Comparison of ENCODE assay signal across 11 cellular contexts in genomic region chr9:120729796-120730195, GRCh38. TPM values are rescaled to one million over a fixed set of nuclear protein-coding genes. Genes with fewer than 3 reads are reported as not detected.
A peak's percentile ranks its signal among the peaks of the same experiment; 100 is the strongest.
DNase-seq lines count a peak whose midpoint lies in the region; ATAC-seq and TF ChIP-seq lines count a peak whose summit lies in the region.
"Had no signal": no experiment of that assay in that cellular context is flagged by ENCODE, and none has a peak within 500 bp of the region (broad histone marks: within the 10 kb centered on the region; RNA-seq: fewer than 3 reads in every experiment).

No MANE protein-coding gene starts in this region.

- ATAC-seq in HG03520 (IDR thresholded peaks at IDR 0.05; ENCODE audit: unreplicated experiment) = no peak
- no peak for ATAC-seq in activated CD8-positive, alpha-beta memory T cell treated with anti-CD3 and anti-CD28 coated beads, Interleukin-2, amount 10 ng/mL, durations not matched to agents 7 days and 5 days

- no peaks in the 10 kb centered on the region for H3K9me2 ChIP-seq in MM.1S (replicated peaks; ENCODE audit: insufficient read depth, low read length)

- H3K79me2 ChIP-seq in MM.1S (ENCODE audit: low read length) = no peaks in the 10 kb centered on the region

- H3K9me3 Mint-ChIP-seq in neural crest cell = no peaks in the 10 kb centered on the region
- H3K9me3 Mint-ChIP-seq in activated CD8-positive, alpha-beta memory T cell treated with anti-CD3 and anti-CD28 coated beads, Interleukin-2, amount 10 ng/mL, durations not matched to agents 7 days and 5 days (ENCODE audit: low read depth) = no peaks in the 10 kb centered on the region
- H3K9me3 Mint-ChIP-seq: naive B cell had no signal

- no peaks in the 10 kb centered on the region for H3K9me3 ChIP-seq in MM.1S (replicated peaks; ENCODE audit: insufficient read depth, low read length)

- no peak overlapping the region for H3K4me3 ChIP-seq in GM12875 (ENCODE audit: low read depth, low read length)
- no peak overlapping the region for H3K4me3 ChIP-seq in MM.1S (ENCODE audit: low read length)
- no peak overlapping the region for H3K4me3 ChIP-seq in brain microvascular endothelial cell (ENCODE audit: low read depth, low read length)
- H3K4me3 ChIP-seq in lower leg skin (ENCODE audit: low read depth, poor library complexity, severe bottlenecking) = no peak overlapping the region

- H3K36me3 Mint-ChIP-seq in neural crest cell (ENCODE audit: low read depth) = no peaks in the 10 kb centered on the region
- no peaks in the 10 kb centered on the region for H3K36me3 Mint-ChIP-seq in activated CD8-positive, alpha-beta memory T cell treated with anti-CD3 and anti-CD28 coated beads, Interleukin-2, amount 10 ng/mL, durations not matched to agents 7 days and 5 days
- H3K36me3 Mint-ChIP-seq: naive B cell had no signal

- H3K27me3 ChIP-seq in MM.1S (replicated peaks; ENCODE audit: insufficient read depth, low read length) (no peaks in the 10 kb centered on the region), brain microvascular endothelial cell (replicated peaks) (no peaks in the 10 kb centered on the region)

- WGBS in lower leg skin, 2 donors = 56 to 58% methylated on average over 5 of the region's 5 CpGs

- no peak overlapping the region for H2AFZ ChIP-seq in MM.1S (ENCODE audit: low read length)

- H3K36me3 ChIP-seq in MM.1S (replicated peaks; ENCODE audit: insufficient read depth, low read length) (no peaks in the 10 kb centered on the region), brain microvascular endothelial cell (replicated peaks) (no peaks in the 10 kb centered on the region)

- H3K27ac ChIP-seq in MM.1S (ENCODE audit: low read length) (no peak overlapping the region), brain microvascular endothelial cell (no peak overlapping the region)

- no peaks in the 10 kb centered on the region for H4K20me1 ChIP-seq in MM.1S (ENCODE audit: insufficient read depth, low read length)

- H3K4me1 Mint-ChIP-seq in neural crest cell = peaks cover 21% of the 10 kb centered on the region
- H3K4me1 Mint-ChIP-seq in activated CD8-positive, alpha-beta memory T cell treated with anti-CD3 and anti-CD28 coated beads, Interleukin-2, amount 10 ng/mL, durations not matched to agents 7 days and 5 days = peaks cover 11% of the 10 kb centered on the region

- TF ChIP-seq CTCF in GM12875 (IDR thresholded peaks at IDR 0.05; ENCODE audit: borderline replicate concordance, insufficient read depth, low read depth, low read length) = peak; percentile 63
- peak; percentile 46 for TF ChIP-seq CTCF in MM.1S (IDR thresholded peaks at IDR 0.05; ENCODE audit: low read length)
- TF ChIP-seq CTCF in brain microvascular endothelial cell (IDR thresholded peaks at IDR 0.05; ENCODE audit: low read depth, low read length, missing control alignments) = peak; percentile 43
- peak; percentile 20 for TF ChIP-seq CTCF in neural crest cell (conservative IDR thresholded peaks at IDR 0.05)
- no peak for TF ChIP-seq CTCF in lower leg skin (IDR thresholded peaks at IDR 0.05)

- TF ChIP-seq POLR2A in lower leg skin (IDR thresholded peaks at IDR 0.05) = no peak

- H3K27me3 Mint-ChIP-seq in neural crest cell (ENCODE audit: low read depth) = no peaks in the 10 kb centered on the region
- no peaks in the 10 kb centered on the region for H3K27me3 Mint-ChIP-seq in activated CD8-positive, alpha-beta memory T cell treated with anti-CD3 and anti-CD28 coated beads, Interleukin-2, amount 10 ng/mL, durations not matched to agents 7 days and 5 days
- H3K27me3 Mint-ChIP-seq: naive B cell had no signal

- H3K4me2 ChIP-seq in MM.1S (ENCODE audit: low read depth, low read length) = peak overlapping the region; percentile 17

- intact Hi-C loops in lower leg skin (cut with DNase I; ENCODE audit: low total_unique reads) = no loop called here

- H3K4me3 Mint-ChIP-seq in neural crest cell = no peak overlapping the region
- no peak overlapping the region for H3K4me3 Mint-ChIP-seq in activated CD8-positive, alpha-beta memory T cell treated with anti-CD3 and anti-CD28 coated beads, Interleukin-2, amount 10 ng/mL, durations not matched to agents 7 days and 5 days
- H3K4me3 Mint-ChIP-seq: naive B cell had no signal

- H3K9ac ChIP-seq in MM.1S (ENCODE audit: low read length) = no peak overlapping the region

- H3F3A ChIP-seq in MM.1S (ENCODE audit: insufficient read depth, low read length) = no peaks in the 10 kb centered on the region

- DNase-seq in MM.1S = no peak
- DNase-seq in brain microvascular endothelial cell = no peak
- no peak for DNase-seq in neural crest cell (ENCODE audit: low read depth, low spot score)
- DNase-seq in NCI-H146 treated with DMSO at 0.1 percent for 48 hours (lab: John Stamatoyannopoulos, UW; ENCODE audit: unreplicated experiment) = no peak
- DNase-seq in activated CD8-positive, alpha-beta memory T cell treated with anti-CD3 and anti-CD28 coated beads, Interleukin-2, amount 10 ng/mL, durations not matched to agents 7 days and 5 days = no peak
- no peak for DNase-seq in lower leg skin (ENCODE audit: low spot score in 2 of 2)
- DNase-seq: activated CD4-positive, alpha-beta T cell treated with anti-CD3 and anti-CD28 coated beads, Interleukin-2, amount 50 U/mL, for 1 hour; amygdala; naive B cell had no signal

- CTCF ChIA-PET in activated CD8-positive, alpha-beta memory T cell treated with anti-CD3 and anti-CD28 coated beads, Interleukin-2, amount 10 ng/mL, durations not matched to agents 7 days and 5 days (lab: Charles Lee) = interaction anchor here (0.6 to 1.9 kb wide), 6 partner anchors 10 to 110 kb away, joined by 3 to 5 read pairs (median 3); no protein-coding TSS in a partner anchor

- no peak overlapping the region for H3K27ac Mint-ChIP-seq in neural crest cell (ENCODE audit: unreplicated experiment)
- H3K27ac Mint-ChIP-seq in activated CD8-positive, alpha-beta memory T cell treated with anti-CD3 and anti-CD28 coated beads, Interleukin-2, amount 10 ng/mL, durations not matched to agents 7 days and 5 days = no peak overlapping the region

- peaks cover 17% of the 10 kb centered on the region for H3K4me1 ChIP-seq in MM.1S (ENCODE audit: low read length)

- in situ Hi-C loops in brain microvascular endothelial cell (cut with HindIII; ENCODE audit: low pct_ligation_motif_present, low sequenced_read_pairs) = no loop called here

RNA-seq across cellular contexts. Expression of gene MEGF9, which starts 15.5 kb away (rescaled TPM):
- 22.2 and 23.3 TPM in 2 replicates for total RNA-seq in neural crest cell
- total RNA-seq in activated CD8-positive, alpha-beta memory T cell treated with anti-CD3 and anti-CD28 coated beads, Interleukin-2, amount 10 ng/mL, durations not matched to agents 7 days and 5 days = 1 to 10 TPM; 6.4 to 6.7 TPM
- total RNA-seq in lower leg skin = 10 to 100 TPM; 49.0 to 59.0 (median 57.0) TPM

Comparison
In these comparisons a context has a peak if more than half of its experiments do, and no peak if none do; other contexts are left out.
1. CTCF ChIP-seq: peak in GM12875 (single experiment), MM.1S (single experiment), brain microvascular endothelial cell (single experiment) and neural crest cell (single experiment); none in lower leg skin (0 of 3).